ENCODE assay signal across 16 cellular contexts in genomic region chr11:77882396-77882795, GRCh38.
A peak's percentile ranks its signal among the peaks of the same experiment; 100 is the strongest.
DNase-seq lines count a peak whose midpoint lies in the region; ATAC-seq lines count a peak whose summit lies in the region.
"Had no signal": no experiment of that assay in that cellular context is flagged by ENCODE, and none has a peak within 500 bp of the region (broad histone marks: within the 10 kb centered on the region; RNA-seq: fewer than 3 reads in every experiment).

No MANE protein-coding gene starts in this region.

- DNase-seq in AG20443 (ENCODE audit: low spot score), result peak; percentile 17
- DNase-seq in GM03348 (ENCODE audit: low spot score), result peak; percentile 48
- peak; percentile 59 for DNase-seq in astrocyte of the hippocampus (ENCODE audit: low read depth, low spot score)
- DNase-seq in sciatic nerve (ENCODE audit: low spot score), result no peak
- no peak for DNase-seq in iPS-NIHi7 (ENCODE audit: extremely low spot score)
- DNase-seq in NCI-H187 treated with DMSO at 0.1 percent for 48 hours (lab: John Stamatoyannopoulos, UW), result no peak
- no peak for DNase-seq in medulla oblongata (ENCODE audit: extremely low spot score)
- DNase-seq: AML-193; Caco-2; CD8-positive, alpha-beta memory T cell; DND-41; GOT3; H9; IMR-90 had no signal

- ATAC-seq in sciatic nerve, result peak; percentile 29
- ATAC-seq: A549, GM12878 had no signal

- intact Hi-C loops in sciatic nerve (cut with DNase I), result no loop called here

Comparison
In these comparisons a context has a peak if more than half of its experiments do, and no peak if none do; other contexts are left out.
1. DNase-seq: peak in AG20443 (single experiment), GM03348 (single experiment) and astrocyte of the hippocampus (single experiment); none in sciatic nerve (single experiment), iPS-NIHi7 (single experiment), NCI-H187 treated with DMSO at 0.1 percent for 48 hours (single experiment) and medulla oblongata (single experiment).